ENCODE assay signal across 31 cellular contexts in the genomic region with DNA sequence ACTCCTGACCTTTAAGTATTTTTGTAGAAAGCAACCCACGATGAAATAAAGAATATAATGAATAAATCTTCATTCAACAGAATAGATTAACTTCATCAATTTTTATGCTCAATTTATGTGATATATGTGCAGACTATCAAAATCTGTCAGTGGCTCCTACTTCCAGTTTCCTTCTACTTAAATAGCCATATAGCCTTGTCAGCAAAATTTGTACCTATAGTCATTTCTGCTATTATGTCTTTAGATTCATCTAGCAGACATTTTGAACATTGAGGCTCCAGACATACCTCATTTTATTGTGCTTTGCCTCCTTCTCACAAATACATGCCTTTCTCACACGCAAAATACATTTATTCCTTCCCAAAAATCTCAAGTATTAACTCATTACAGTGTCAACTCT.
"Had no signal": no experiment of that assay in that cellular context is flagged by ENCODE, and none has a peak within 500 bp of the region (broad histone marks: within the 10 kb centered on the region; RNA-seq: fewer than 3 reads in every experiment).

No MANE protein-coding gene starts in this region.

- H3K4me3 ChIP-seq: neural progenitor cell, ovary, psoas muscle, skin epidermis, smooth muscle cell, spleen, suprapubic skin, testis, tibial artery, transverse colon, upper lobe of right lung, uterus had no signal

- H3K4me2 ChIP-seq: neural progenitor cell, smooth muscle cell had no signal

- ATAC-seq: natural killer cell; psoas muscle; right cardiac atrium; sciatic nerve; stimulated activated memory B cell treated with anti-CD40 and anti-IgM and Interleukin-4, amounts not matched to agents 10 μg/mL and 1 μg/mL and 100 μg/mL, for 72 hours; stimulated activated naive CD8-positive, alpha-beta T cell treated with anti-CD3 and anti-CD28 coated beads, Interleukin-15, amount 100 ng/mL, for 72 hours; stimulated activated naive CD8-positive, alpha-beta T cell treated with anti-CD3 and anti-CD28 coated beads, Interleukin-15, Interleukin-2, amounts not matched to agents 100 U/mL and 50 U/mL, for 24 hours; upper lobe of right lung had no signal

- H3K9me3 ChIP-seq: ovary, psoas muscle, spleen, suprapubic skin, testis, tibial artery, transverse colon, upper lobe of right lung, uterus had no signal

- H3K27ac ChIP-seq: neural progenitor cell, ovary, parathyroid adenoma, psoas muscle, skin epidermis, spleen, suprapubic skin, testis, tibial artery, transverse colon, upper lobe of right lung, uterus had no signal

- H3K4me1 Mint-ChIP-seq: natural killer cell; nephron; neural progenitor cell; stimulated activated memory B cell treated with anti-CD40 and anti-IgM and Interleukin-4, amounts not matched to agents 10 μg/mL and 1 μg/mL and 100 μg/mL, for 72 hours; stimulated activated naive CD8-positive, alpha-beta T cell treated with anti-CD3 and anti-CD28 coated beads, Interleukin-15, amount 100 ng/mL, for 72 hours had no signal

- H3K27me3 Mint-ChIP-seq: progenitor cell of endocrine pancreas; stimulated activated memory B cell treated with anti-CD40 and anti-IgM and Interleukin-4, amounts not matched to agents 10 μg/mL and 1 μg/mL and 100 μg/mL, for 72 hours; stimulated activated naive CD8-positive, alpha-beta T cell treated with anti-CD3 and anti-CD28 coated beads, Interleukin-15, amount 100 ng/mL, for 72 hours; type B pancreatic cell had no signal

- H2AFZ ChIP-seq: neural progenitor cell, parathyroid adenoma had no signal

- H3K4me3 Mint-ChIP-seq: natural killer cell; nephron; neural progenitor cell; stimulated activated memory B cell treated with anti-CD40 and anti-IgM and Interleukin-4, amounts not matched to agents 10 μg/mL and 1 μg/mL and 100 μg/mL, for 72 hours; stimulated activated naive CD8-positive, alpha-beta T cell treated with anti-CD3 and anti-CD28 coated beads, Interleukin-15, amount 100 ng/mL, for 72 hours; type B pancreatic cell had no signal

- H3K36me3 Mint-ChIP-seq: natural killer cell; neural progenitor cell; stimulated activated memory B cell treated with anti-CD40 and anti-IgM and Interleukin-4, amounts not matched to agents 10 μg/mL and 1 μg/mL and 100 μg/mL, for 72 hours; type B pancreatic cell had no signal

- H3K4me1 ChIP-seq: neural progenitor cell, parathyroid adenoma, psoas muscle, spleen, suprapubic skin, testis, tibial artery, transverse colon, upper lobe of right lung, uterus had no signal

- DNase-seq: natural killer cell; occipital lobe; ovary; posterior cingulate gyrus; psoas muscle; right cardiac atrium; spleen; stimulated activated CD4-positive, alpha-beta T cell treated with anti-CD3 and anti-CD28 coated beads, Interleukin-12 subunit alpha, Interleukin-12 subunit beta, amount 100 ng/mL, for 4 hours; stimulated activated CD4-positive, alpha-beta T cell treated with anti-CD3 and anti-CD28 coated beads, Interleukin-1b, Interleukin-23, amount 100 ng/mL, for 48 hours; stimulated activated CD4-positive, alpha-beta T cell treated with anti-CD3 and anti-CD28 coated beads, Interleukin-4, amount 100 ng/mL, for 1 hour; stimulated activated CD4-positive, alpha-beta T cell treated with anti-CD3 and anti-CD28 coated beads, Interleukin-4, amount 100 ng/mL, for 4 hours; stimulated activated CD8-positive, alpha-beta memory T cell treated with anti-CD3 and anti-CD28 coated beads, Interleukin-4, amount 100 ng/mL, for 48 hours; stimulated activated naive CD4-positive, alpha-beta T cell; stimulated activated naive CD8-positive, alpha-beta T cell treated with anti-CD3 and anti-CD28 coated beads, Interleukin-15, amount 100 ng/mL, for 72 hours; stimulated activated naive CD8-positive, alpha-beta T cell treated with anti-CD3 and anti-CD28 coated beads, Interleukin-15, Interleukin-2, amounts not matched to agents 100 U/mL and 50 U/mL, for 24 hours; substantia nigra; testis; tibial artery; transverse colon; upper lobe of right lung; uterus had no signal

- H3K9me3 Mint-ChIP-seq: nephron; neural progenitor cell; stimulated activated memory B cell treated with anti-CD40 and anti-IgM and Interleukin-4, amounts not matched to agents 10 μg/mL and 1 μg/mL and 100 μg/mL, for 72 hours; type B pancreatic cell had no signal

- H3K27ac Mint-ChIP-seq: natural killer cell; nephron; neural progenitor cell; progenitor cell of endocrine pancreas; stimulated activated memory B cell treated with anti-CD40 and anti-IgM and Interleukin-4, amounts not matched to agents 10 μg/mL and 1 μg/mL and 100 μg/mL, for 72 hours; stimulated activated naive CD8-positive, alpha-beta T cell treated with anti-CD3 and anti-CD28 coated beads, Interleukin-15, amount 100 ng/mL, for 72 hours; type B pancreatic cell had no signal

- H3K36me3 ChIP-seq: neural progenitor cell, ovary, spleen, suprapubic skin, tibial artery, transverse colon, upper lobe of right lung, uterus had no signal

- H3K27me3 ChIP-seq: neural progenitor cell, suprapubic skin, testis, tibial artery, transverse colon, upper lobe of right lung had no signal

- H3K79me2 ChIP-seq: parathyroid adenoma had no signal

- H3K9ac ChIP-seq: neural progenitor cell, parathyroid adenoma had no signal
